14 cellular contexts compared by ENCODE assay signal in genomic region chr15:100803158-100803440, GRCh38.
DNase-seq lines count a peak whose midpoint lies in the region; ATAC-seq and TF ChIP-seq lines count a peak whose summit lies in the region.
"Had no signal": no experiment of that assay in that cellular context is flagged by ENCODE, and none has a peak within 500 bp of the region (broad histone marks: within the 10 kb centered on the region; RNA-seq: fewer than 3 reads in every experiment).

No MANE protein-coding gene starts in this region.

- H3K4me3 ChIP-seq in BLaER1: no peak overlapping the region
- no peak overlapping the region for H3K4me3 ChIP-seq in osteoblast (ENCODE audit: insufficient read depth, low read length)
- H3K4me3 ChIP-seq: HAP-1 had no signal

- no peak for TF ChIP-seq CTCF in osteoblast (IDR thresholded peaks at IDR 0.05; ENCODE audit: extremely low read depth, low read depth, low read length)

- peak; percentile 92 for DNase-seq in ELF-1 (ENCODE audit: low read depth, low spot score)
- DNase-seq in islet precursor cell: peak; percentile 58
- DNase-seq in osteoblast (ENCODE audit: insufficient read length, low spot score, missing footprints): peak; percentile 54
- DNase-seq in SHP77 (lab: John Stamatoyannopoulos, UW): no peak
- DNase-seq: CD8-positive, alpha-beta T cell; COR-L47; DMS153; DMS79 treated with DMSO at 0.1 percent for 48 hours; EL; GDM1 had no signal

- H3K4me1 ChIP-seq in BLaER1: peaks cover 29% of the 10 kb centered on the region
- no peaks in the 10 kb centered on the region for H3K4me1 ChIP-seq in osteoblast (ENCODE audit: insufficient read depth, low read length)
- H3K4me1 ChIP-seq: HAP-1 had no signal

- peak overlapping the region; percentile 70 for H3K4me2 ChIP-seq in BLaER1
- no peak overlapping the region for H3K4me2 ChIP-seq in osteoblast (ENCODE audit: insufficient read depth, low read length)

- no peak overlapping the region for H3K9ac ChIP-seq in BLaER1

- H3K27me3 ChIP-seq in BLaER1 (no peaks in the 10 kb centered on the region), osteoblast (ENCODE audit: insufficient read depth, low read length) (no peaks in the 10 kb centered on the region)

- no peak overlapping the region for H2AFZ ChIP-seq in osteoblast (ENCODE audit: low read length)

- H4K20me1 ChIP-seq in BLaER1: no peaks in the 10 kb centered on the region
- no peaks in the 10 kb centered on the region for H4K20me1 ChIP-seq in osteoblast (ENCODE audit: insufficient read depth, low read length)

- H3K79me2 ChIP-seq in osteoblast (ENCODE audit: insufficient read depth, low read length): no peaks in the 10 kb centered on the region

- ATAC-seq in HG03521 (IDR thresholded peaks at IDR 0.05; ENCODE audit: unreplicated experiment): no peak
- no peak for ATAC-seq in GM21526 (IDR thresholded peaks at IDR 0.05; ENCODE audit: low FRiP score, unreplicated experiment)
- ATAC-seq: CD8-positive, alpha-beta T cell had no signal

- peaks cover 36% of the 10 kb centered on the region for H3K9me3 ChIP-seq in BLaER1
- no peaks in the 10 kb centered on the region for H3K9me3 ChIP-seq in osteoblast (ENCODE audit: low read depth, low read length)
- H3K9me3 ChIP-seq: HAP-1 had no signal

- H3K27ac ChIP-seq in BLaER1: no peak overlapping the region
- H3K27ac ChIP-seq in osteoblast (ENCODE audit: low read depth, low read length): no peak overlapping the region

- H3K36me3 ChIP-seq in BLaER1: peaks cover 11% of the 10 kb centered on the region
- no peaks in the 10 kb centered on the region for H3K36me3 ChIP-seq in osteoblast (ENCODE audit: insufficient read depth, low read length)
- H3K36me3 ChIP-seq: HAP-1 had no signal

Comparison
In these comparisons a context has a peak if more than half of its experiments do, and no peak if none do; other contexts are left out.
1. DNase-seq: peak in ELF-1 (single experiment), islet precursor cell (single experiment) and osteoblast (single experiment); none in SHP77 (0 of 2).